Comparison of ENCODE assay signal across 1 cellular context in genomic region chr4:82491251-82491960, GRCh38.
TF ChIP-seq lines count a peak whose summit lies in the region.

No MANE protein-coding gene starts in this region.

TF ChIP-seq in HEK293, 187 proteins besides CTCF, POLR2A, EP300 and RAD21 (continued from another document):
- 0 out of 2 replicates have a peak, but pooled peaks have one; percentile 40 for TF ChIP-seq PRDM6 (tag by site-specific recombination; IDR thresholded peaks at IDR 0.05)
- TF ChIP-seq ZFP37 (tag by site-specific recombination; IDR thresholded peaks at IDR 0.05) = 0 out of 2 replicates have a peak, but pooled peaks have one; percentile 39
- TF ChIP-seq PATZ1 (tag by site-specific recombination; IDR thresholded peaks at IDR 0.05) = peak; percentile 54
- peak; percentile 63; the same call in 1 of the 2 replicates for TF ChIP-seq ZBTB44 (tag by site-specific recombination; IDR thresholded peaks at IDR 0.05)
- TF ChIP-seq INSM2 (tag by site-specific recombination; IDR thresholded peaks at IDR 0.05) = peak; percentile 39; the same call in 1 of the 2 replicates
- TF ChIP-seq ZNF311 (tag by site-specific recombination; IDR thresholded peaks at IDR 0.05; ENCODE audit: borderline replicate concordance) = no peak
- TF ChIP-seq ZNF341 (tag by site-specific recombination; IDR thresholded peaks at IDR 0.05; ENCODE audit: low read depth) = no peak
- peak; percentile 62 for TF ChIP-seq SP7 (tag by site-specific recombination; IDR thresholded peaks at IDR 0.05)
- TF ChIP-seq ZBTB1 (tag by site-specific recombination; IDR thresholded peaks at IDR 0.05) = no peak
- TF ChIP-seq ATF2 (tag by site-specific recombination; IDR thresholded peaks at IDR 0.05; ENCODE audit: low read depth) = peak; percentile 49
- TF ChIP-seq GLIS1 (tag by site-specific recombination; IDR thresholded peaks at IDR 0.05) = peak; percentile 53; the same call in 1 of the 2 replicates
- TF ChIP-seq ZNF629 (tag by site-specific recombination; IDR thresholded peaks at IDR 0.05) = peak; percentile 73
- TF ChIP-seq ZNF174 (tag by site-specific recombination; IDR thresholded peaks at IDR 0.05) = no peak
- TF ChIP-seq ZNF394 (tag by site-specific recombination; IDR thresholded peaks at IDR 0.05; ENCODE audit: borderline replicate concordance) = peak; percentile 55; the same call in 1 of the 2 replicates
- TF ChIP-seq KLF8 (tag by site-specific recombination; IDR thresholded peaks at IDR 0.05) = peak; percentile 60; the same call in 1 of the 2 replicates
- TF ChIP-seq PBX3 (CRISPR knock-in tag; IDR thresholded peaks at IDR 0.05) = no peak
- no peak for TF ChIP-seq ZNF645 (tag by site-specific recombination; IDR thresholded peaks at IDR 0.05)
- TF ChIP-seq KLF17 (tag by site-specific recombination; IDR thresholded peaks at IDR 0.05) = no peak
- 0 out of 2 replicates have a peak, but pooled peaks have one; percentile 4 for TF ChIP-seq ZSCAN23 (tag by site-specific recombination; IDR thresholded peaks at IDR 0.05)
- no peak for TF ChIP-seq ZNF23 (tag by site-specific recombination; IDR thresholded peaks at IDR 0.05; ENCODE audit: borderline replicate concordance)
- TF ChIP-seq ZSCAN30 (tag by site-specific recombination; IDR thresholded peaks at IDR 0.05) = peak; percentile 48; the same call in 1 of the 2 replicates
- TF ChIP-seq ZNF707 (tag by site-specific recombination; IDR thresholded peaks at IDR 0.05) = no peak
- TF ChIP-seq ZNF830 (tag by site-specific recombination; IDR thresholded peaks at IDR 0.05; ENCODE audit: low read depth) = no peak
- TF ChIP-seq HIC1 (tag by site-specific recombination; IDR thresholded peaks at IDR 0.05) = peak; percentile 44; the same call in 1 of the 2 replicates
- peak; percentile 37; the same call in 1 of the 2 replicates for TF ChIP-seq FEZF1 (tag by site-specific recombination; IDR thresholded peaks at IDR 0.05)
- TF ChIP-seq ZNF639 (tag by site-specific recombination; IDR thresholded peaks at IDR 0.05) = peak; percentile 47; the same call in 1 of the 2 replicates
TF ChIP-seq in HEK293: peak in this region for 28.
